8 cellular contexts compared by ENCODE assay signal in the genomic region with DNA sequence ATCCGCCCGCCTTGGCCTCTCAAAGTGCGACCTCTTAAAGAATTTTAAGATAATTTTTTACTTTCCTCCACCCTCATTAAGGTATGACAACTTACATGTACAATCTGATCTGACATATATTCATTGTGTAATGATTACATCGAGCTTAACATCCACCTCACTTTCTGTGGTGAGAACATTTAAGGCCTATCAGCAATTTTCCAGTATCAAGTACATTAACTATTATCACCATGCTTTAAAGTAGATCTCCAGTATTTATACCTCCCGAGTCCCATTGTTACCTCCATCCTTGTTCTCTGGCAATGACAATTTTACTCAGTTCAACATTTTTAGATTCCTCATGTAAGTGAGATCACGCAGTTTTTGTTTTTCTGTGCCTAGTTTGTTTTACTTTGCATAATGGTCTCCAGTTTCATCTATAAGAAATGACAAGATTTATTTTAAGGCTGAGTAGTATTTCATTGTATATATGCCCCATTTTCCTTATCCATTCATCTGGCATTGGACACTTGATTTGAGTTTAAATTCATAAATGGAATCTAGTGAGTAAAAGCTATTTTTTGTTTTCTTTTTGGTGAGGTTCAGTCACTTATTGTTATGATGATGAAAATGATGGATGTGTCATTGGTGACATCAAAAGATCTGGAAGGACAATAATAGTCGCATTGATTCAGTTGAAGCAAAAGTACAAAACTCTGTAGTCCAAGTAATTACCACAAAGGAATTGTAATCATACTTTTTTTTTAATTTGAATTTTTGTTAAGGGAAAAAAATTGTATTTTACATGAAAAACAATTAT.
A peak's percentile ranks its signal among the peaks of the same experiment; 100 is the strongest.
DNase-seq lines count a peak whose midpoint lies in the region; ATAC-seq, FAIRE-seq and TF ChIP-seq lines count a peak whose summit lies in the region.

No MANE protein-coding gene starts in this region.

- 54 to 67% methylated on average over 7 of the region's 7 CpGs for WGBS in pancreas, 2 donors

- peak overlapping the region; percentile 99 for H3K27ac Mint-ChIP-seq in activated T-cell treated with anti-CD3 and anti-CD28 coated beads, Interleukin-2, amount 50 U/mL, for 24 hours
- H3K27ac Mint-ChIP-seq in central memory CD8-positive, alpha-beta T cell (ENCODE audit: low read depth), result peak overlapping the region; percentile 93
- peak overlapping the region; percentile 98 for H3K27ac Mint-ChIP-seq in natural killer cell treated with Interleukin-12 subunit alpha and Interleukin-12 subunit beta and Interleukin-15 and Interleukin-18, amount 100 ng/mL, for 72 hours

- peaks cover 2% of the 10 kb centered on the region for H3K9me3 Mint-ChIP-seq in activated T-cell treated with anti-CD3 and anti-CD28 coated beads, Interleukin-2, amount 50 U/mL, for 24 hours
- H3K9me3 Mint-ChIP-seq in central memory CD8-positive, alpha-beta T cell, result no peaks in the 10 kb centered on the region
- H3K9me3 Mint-ChIP-seq in natural killer cell treated with Interleukin-12 subunit alpha and Interleukin-12 subunit beta and Interleukin-15 and Interleukin-18, amount 100 ng/mL, for 72 hours, result no peaks in the 10 kb centered on the region

- H3K9me3 ChIP-seq in pancreas, result no peaks in the 10 kb centered on the region

- peaks cover 0 to 30% (median 4%) of the 10 kb centered on the region in 4 donors for H3K27me3 ChIP-seq in pancreas

- H3K4me1 Mint-ChIP-seq in activated T-cell treated with anti-CD3 and anti-CD28 coated beads, Interleukin-2, amount 50 U/mL, for 24 hours (ENCODE audit: low read depth), result peaks cover 35% of the 10 kb centered on the region
- H3K4me1 Mint-ChIP-seq in central memory CD8-positive, alpha-beta T cell, result peaks cover 24% of the 10 kb centered on the region
- H3K4me1 Mint-ChIP-seq in natural killer cell treated with Interleukin-12 subunit alpha and Interleukin-12 subunit beta and Interleukin-15 and Interleukin-18, amount 100 ng/mL, for 72 hours (ENCODE audit: low read depth in 2 of 2), result peaks cover 25 to 33% of the 10 kb centered on the region in 2 donors

- peak overlapping the region in 2 of 4 donors; percentile 33 to 59 for H3K27ac ChIP-seq in pancreas

- H3K4me3 ChIP-seq in pancreas, result peak overlapping the region in 1 of 4 donors; percentile 33

- peak overlapping the region; percentile 91 for H3K4me3 Mint-ChIP-seq in activated T-cell treated with anti-CD3 and anti-CD28 coated beads, Interleukin-2, amount 50 U/mL, for 24 hours
- peak overlapping the region; percentile 85 for H3K4me3 Mint-ChIP-seq in central memory CD8-positive, alpha-beta T cell
- H3K4me3 Mint-ChIP-seq in natural killer cell treated with Interleukin-12 subunit alpha and Interleukin-12 subunit beta and Interleukin-15 and Interleukin-18, amount 100 ng/mL, for 72 hours, result peak overlapping the region; percentile 89

- TF ChIP-seq CTCF in pancreas (IDR thresholded peaks at IDR 0.05), result no peak

- no peak for DNase-seq in activated T-cell treated with anti-CD3 and anti-CD28 coated beads, Interleukin-2, amount 50 U/mL, for 24 hours
- no peak for DNase-seq in activated T-cell treated with anti-CD3 and anti-CD28 coated beads, Interleukin-2, amount 50 U/mL, for 1 hour
- DNase-seq in NCI-H748 (lab: John Stamatoyannopoulos, UW; ENCODE audit: unreplicated experiment) (peak; percentile 56), pancreas (no peak), SW480 (ENCODE audit: low spot score) (no peak)
- DNase-seq in central memory CD8-positive, alpha-beta T cell (ENCODE audit: low spot score in 2 of 2), result no peak
- DNase-seq in natural killer cell treated with Interleukin-12 subunit alpha and Interleukin-12 subunit beta and Interleukin-15 and Interleukin-18, amount 100 ng/mL, for 72 hours (ENCODE audit: low spot score), result no peak

- H3K27me3 Mint-ChIP-seq in activated T-cell treated with anti-CD3 and anti-CD28 coated beads, Interleukin-2, amount 50 U/mL, for 24 hours, result no peaks in the 10 kb centered on the region
- no peaks in the 10 kb centered on the region for H3K27me3 Mint-ChIP-seq in central memory CD8-positive, alpha-beta T cell
- H3K27me3 Mint-ChIP-seq in natural killer cell treated with Interleukin-12 subunit alpha and Interleukin-12 subunit beta and Interleukin-15 and Interleukin-18, amount 100 ng/mL, for 72 hours, result no peaks in the 10 kb centered on the region

- intact Hi-C loops in pancreas (cut with DNase I), result no loop called here

- FAIRE-seq in pancreas (lab: Jason Lieb, UNC), result no peak

- peaks cover 11% of the 10 kb centered on the region for H3K36me3 Mint-ChIP-seq in activated T-cell treated with anti-CD3 and anti-CD28 coated beads, Interleukin-2, amount 50 U/mL, for 24 hours (ENCODE audit: low read depth)
- peaks cover 19% of the 10 kb centered on the region for H3K36me3 Mint-ChIP-seq in central memory CD8-positive, alpha-beta T cell (ENCODE audit: insufficient read depth)
- H3K36me3 Mint-ChIP-seq in natural killer cell treated with Interleukin-12 subunit alpha and Interleukin-12 subunit beta and Interleukin-15 and Interleukin-18, amount 100 ng/mL, for 72 hours, result no peaks in the 10 kb centered on the region

- no peaks in the 10 kb centered on the region for H3K36me3 ChIP-seq in pancreas

- no peaks in the 10 kb centered on the region for H3K4me1 ChIP-seq in pancreas

- ATAC-seq in central memory CD8-positive, alpha-beta T cell (replicated peaks; ENCODE audit: extremely low read depth, poor library complexity, severe bottlenecking), result no peak
- ATAC-seq in natural killer cell treated with Interleukin-12 subunit alpha and Interleukin-12 subunit beta and Interleukin-15 and Interleukin-18, amount 100 ng/mL, for 72 hours, result peak in 1 of 2 donors; percentile 1
- no peak for ATAC-seq in activated CD4-positive, CD25-positive, alpha-beta regulatory T cell treated with anti-CD3 and anti-CD28 coated beads, Interleukin-2, amount 50 U/mL, for 24 hours
- ATAC-seq in pancreas, result no peak
